1 cellular context compared by ENCODE assay signal in the genomic region with DNA sequence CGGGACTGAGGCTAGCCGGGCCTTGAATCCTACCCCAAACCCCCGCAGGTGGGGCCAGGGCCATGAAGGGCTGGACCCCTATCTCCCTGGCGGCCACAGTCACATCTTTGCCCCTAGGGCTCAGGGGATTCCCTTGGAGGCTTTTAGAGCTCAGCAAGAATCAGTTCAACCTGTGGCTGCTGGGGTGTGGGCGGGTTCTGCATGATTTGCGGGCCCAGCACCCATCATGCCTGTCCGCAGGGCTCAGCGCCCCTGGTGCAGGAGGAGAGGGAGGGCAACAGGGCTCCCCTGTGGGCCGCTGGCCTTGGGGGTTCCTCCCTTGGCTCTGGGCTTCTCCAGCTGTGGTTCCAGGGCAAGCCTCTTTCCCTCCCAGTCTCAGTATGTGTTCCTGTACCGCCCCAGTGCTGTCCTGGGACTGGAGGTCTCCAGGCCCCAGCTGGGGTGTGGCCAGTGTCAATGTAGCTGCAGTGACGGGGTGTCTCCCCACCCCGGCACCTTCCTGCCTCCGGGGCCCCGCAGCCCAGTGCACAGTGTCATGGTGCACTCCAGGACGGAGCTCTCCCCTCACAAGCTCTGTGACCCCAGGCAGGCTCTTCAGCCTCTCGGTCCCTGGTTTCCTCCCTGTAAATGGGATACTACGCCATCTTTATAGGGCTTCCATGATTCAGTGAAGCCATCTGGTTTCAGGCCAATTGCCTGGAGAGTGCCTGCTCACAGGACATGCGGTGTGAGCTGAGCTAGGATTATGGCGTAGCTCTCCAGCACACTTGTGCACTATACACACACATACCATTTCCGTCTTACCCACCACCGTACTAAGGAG.
TF ChIP-seq lines count a peak whose summit lies in the region.

No MANE protein-coding gene starts in this region.

TF ChIP-seq in K562, 482 proteins besides CTCF, POLR2A, EP300 and RAD21:
- no peak for TF ChIP-seq ZNF589 (CRISPR knock-in tag; IDR thresholded peaks at IDR 0.05; ENCODE audit: low read depth)
- no peak for TF ChIP-seq MTF1 (CRISPR knock-in tag; IDR thresholded peaks at IDR 0.05; ENCODE audit: borderline replicate concordance)
- TF ChIP-seq, protein P1, sequence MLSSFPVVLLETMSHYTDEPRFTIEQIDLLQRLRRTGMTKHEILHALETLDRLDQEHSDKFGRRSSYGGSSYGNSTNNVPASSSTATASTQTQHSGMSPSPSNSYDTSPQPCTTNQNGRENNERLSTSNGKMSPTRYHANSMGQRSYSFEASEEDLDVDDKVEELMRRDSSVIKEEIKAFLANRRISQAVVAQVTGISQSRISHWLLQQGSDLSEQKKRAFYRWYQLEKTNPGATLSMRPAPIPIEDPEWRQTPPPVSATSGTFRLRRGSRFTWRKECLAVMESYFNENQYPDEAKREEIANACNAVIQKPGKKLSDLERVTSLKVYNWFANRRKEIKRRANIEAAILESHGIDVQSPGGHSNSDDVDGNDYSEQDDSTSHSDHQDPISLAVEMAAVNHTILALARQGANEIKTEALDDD (IDR thresholded peaks at IDR 0.05), result no peak
- TF ChIP-seq, protein P2, sequence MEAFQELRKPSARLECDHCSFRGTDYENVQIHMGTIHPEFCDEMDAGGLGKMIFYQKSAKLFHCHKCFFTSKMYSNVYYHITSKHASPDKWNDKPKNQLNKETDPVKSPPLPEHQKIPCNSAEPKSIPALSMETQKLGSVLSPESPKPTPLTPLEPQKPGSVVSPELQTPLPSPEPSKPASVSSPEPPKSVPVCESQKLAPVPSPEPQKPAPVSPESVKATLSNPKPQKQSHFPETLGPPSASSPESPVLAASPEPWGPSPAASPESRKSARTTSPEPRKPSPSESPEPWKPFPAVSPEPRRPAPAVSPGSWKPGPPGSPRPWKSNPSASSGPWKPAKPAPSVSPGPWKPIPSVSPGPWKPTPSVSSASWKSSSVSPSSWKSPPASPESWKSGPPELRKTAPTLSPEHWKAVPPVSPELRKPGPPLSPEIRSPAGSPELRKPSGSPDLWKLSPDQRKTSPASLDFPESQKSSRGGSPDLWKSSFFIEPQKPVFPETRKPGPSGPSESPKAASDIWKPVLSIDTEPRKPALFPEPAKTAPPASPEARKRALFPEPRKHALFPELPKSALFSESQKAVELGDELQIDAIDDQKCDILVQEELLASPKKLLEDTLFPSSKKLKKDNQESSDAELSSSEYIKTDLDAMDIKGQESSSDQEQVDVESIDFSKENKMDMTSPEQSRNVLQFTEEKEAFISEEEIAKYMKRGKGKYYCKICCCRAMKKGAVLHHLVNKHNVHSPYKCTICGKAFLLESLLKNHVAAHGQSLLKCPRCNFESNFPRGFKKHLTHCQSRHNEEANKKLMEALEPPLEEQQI (IDR thresholded peaks at IDR 0.05), result no peak
- TF ChIP-seq NCOA6 (IDR thresholded peaks at IDR 0.05), result no peak
- TF ChIP-seq, protein P3, sequence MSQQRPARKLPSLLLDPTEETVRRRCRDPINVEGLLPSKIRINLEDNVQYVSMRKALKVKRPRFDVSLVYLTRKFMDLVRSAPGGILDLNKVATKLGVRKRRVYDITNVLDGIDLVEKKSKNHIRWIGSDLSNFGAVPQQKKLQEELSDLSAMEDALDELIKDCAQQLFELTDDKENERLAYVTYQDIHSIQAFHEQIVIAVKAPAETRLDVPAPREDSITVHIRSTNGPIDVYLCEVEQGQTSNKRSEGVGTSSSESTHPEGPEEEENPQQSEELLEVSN (IDR thresholded peaks at IDR 0.05; ENCODE audit: borderline replicate concordance in 1 of 2, extremely low read depth in 1 of 2, insufficient read depth in 1 of 2, insufficient read length in 1 of 2, low read depth in 1 of 2, low read length in 1 of 2, poor library complexity in 1 of 2, severe bottlenecking in 1 of 2), result no peak
